Comparison of ENCODE assay signal across 1 cellular context in the genomic region with DNA sequence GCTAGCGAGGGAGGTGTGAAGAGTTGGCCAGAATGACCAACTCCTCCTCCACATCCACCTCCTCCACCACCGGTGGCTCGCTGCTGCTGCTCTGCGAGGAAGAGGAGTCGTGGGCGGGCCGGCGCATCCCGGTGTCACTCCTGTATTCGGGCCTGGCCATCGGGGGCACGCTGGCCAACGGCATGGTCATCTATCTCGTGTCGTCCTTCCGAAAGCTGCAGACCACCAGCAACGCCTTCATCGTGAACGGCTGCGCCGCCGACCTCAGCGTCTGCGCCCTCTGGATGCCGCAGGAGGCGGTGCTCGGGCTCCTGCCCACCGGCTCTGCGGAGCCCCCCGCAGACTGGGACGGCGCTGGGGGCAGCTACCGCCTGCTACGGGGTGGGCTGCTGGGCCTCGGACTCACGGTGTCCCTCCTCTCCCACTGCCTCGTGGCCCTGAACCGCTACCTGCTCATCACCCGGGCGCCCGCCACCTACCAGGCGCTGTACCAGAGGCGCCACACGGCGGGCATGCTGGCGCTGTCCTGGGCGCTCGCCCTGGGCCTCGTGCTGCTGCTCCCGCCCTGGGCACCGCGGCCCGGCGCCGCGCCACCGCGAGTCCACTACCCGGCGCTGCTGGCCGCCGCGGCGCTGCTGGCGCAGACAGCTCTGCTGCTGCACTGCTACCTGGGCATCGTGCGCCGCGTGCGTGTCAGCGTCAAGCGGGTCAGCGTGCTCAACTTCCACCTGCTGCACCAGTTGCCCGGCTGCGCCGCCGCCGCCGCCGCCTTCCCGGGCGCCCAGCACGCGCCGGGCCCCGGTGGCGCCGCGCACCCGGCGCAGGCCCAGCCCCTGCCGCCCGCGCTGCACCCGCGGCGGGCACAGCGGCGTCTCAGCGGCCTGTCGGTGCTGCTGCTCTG.
TF ChIP-seq lines count a peak whose summit lies in the region.

No MANE protein-coding gene starts in this region.

TF ChIP-seq in SK-N-SH treated with all-trans-retinoic acid at 6 μM for 48 hours, 23 proteins besides CTCF, POLR2A, EP300 and RAD21 (continued from another document):
- TF ChIP-seq, protein P1, sequence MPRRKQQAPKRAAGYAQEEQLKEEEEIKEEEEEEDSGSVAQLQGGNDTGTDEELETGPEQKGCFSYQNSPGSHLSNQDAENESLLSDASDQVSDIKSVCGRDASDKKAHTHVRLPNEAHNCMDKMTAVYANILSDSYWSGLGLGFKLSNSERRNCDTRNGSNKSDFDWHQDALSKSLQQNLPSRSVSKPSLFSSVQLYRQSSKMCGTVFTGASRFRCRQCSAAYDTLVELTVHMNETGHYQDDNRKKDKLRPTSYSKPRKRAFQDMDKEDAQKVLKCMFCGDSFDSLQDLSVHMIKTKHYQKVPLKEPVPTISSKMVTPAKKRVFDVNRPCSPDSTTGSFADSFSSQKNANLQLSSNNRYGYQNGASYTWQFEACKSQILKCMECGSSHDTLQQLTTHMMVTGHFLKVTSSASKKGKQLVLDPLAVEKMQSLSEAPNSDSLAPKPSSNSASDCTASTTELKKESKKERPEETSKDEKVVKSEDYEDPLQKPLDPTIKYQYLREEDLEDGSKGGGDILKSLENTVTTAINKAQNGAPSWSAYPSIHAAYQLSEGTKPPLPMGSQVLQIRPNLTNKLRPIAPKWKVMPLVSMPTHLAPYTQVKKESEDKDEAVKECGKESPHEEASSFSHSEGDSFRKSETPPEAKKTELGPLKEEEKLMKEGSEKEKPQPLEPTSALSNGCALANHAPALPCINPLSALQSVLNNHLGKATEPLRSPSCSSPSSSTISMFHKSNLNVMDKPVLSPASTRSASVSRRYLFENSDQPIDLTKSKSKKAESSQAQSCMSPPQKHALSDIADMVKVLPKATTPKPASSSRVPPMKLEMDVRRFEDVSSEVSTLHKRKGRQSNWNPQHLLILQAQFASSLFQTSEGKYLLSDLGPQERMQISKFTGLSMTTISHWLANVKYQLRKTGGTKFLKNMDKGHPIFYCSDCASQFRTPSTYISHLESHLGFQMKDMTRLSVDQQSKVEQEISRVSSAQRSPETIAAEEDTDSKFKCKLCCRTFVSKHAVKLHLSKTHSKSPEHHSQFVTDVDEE (CRISPR knock-in tag; IDR thresholded peaks at IDR 0.05) = no peak
- no peak for TF ChIP-seq ZFP3 (CRISPR knock-in tag; IDR thresholded peaks at IDR 0.05)
TF ChIP-seq in SK-N-SH treated with all-trans-retinoic acid at 6 μM for 48 hours: peak in this region for 0.
